Comparison of ENCODE assay signal across 1 cellular context in genomic region chr15:99113547-99114271, GRCh38.
TF ChIP-seq lines count a peak whose summit lies in the region.

No MANE protein-coding gene starts in this region.

TF ChIP-seq in H1, 55 proteins besides CTCF, POLR2A, EP300 and RAD21:
- no peak for TF ChIP-seq JUND (IDR thresholded peaks at IDR 0.05; ENCODE audit: low read length)
- TF ChIP-seq SIRT6 (IDR thresholded peaks at IDR 0.05; ENCODE audit: low read length), result no peak
- no peak for TF ChIP-seq NRF1 (IDR thresholded peaks at IDR 0.05; ENCODE audit: low read depth, low read length)
- no peak for TF ChIP-seq USF2 (IDR thresholded peaks at IDR 0.05; ENCODE audit: low read length)
- TF ChIP-seq PHF8 (conservative IDR thresholded peaks at IDR 0.05; ENCODE audit: low read depth, low read length), result no peak
- TF ChIP-seq TEAD4 (IDR thresholded peaks at IDR 0.05; ENCODE audit: low read depth, low read length), result no peak
- no peak for TF ChIP-seq ASH2L (IDR thresholded peaks at IDR 0.05; ENCODE audit: low read length)
- TF ChIP-seq POLR2AphosphoS5 (IDR thresholded peaks at IDR 0.05; ENCODE audit: low read depth, low read length), result no peak
- no peak for TF ChIP-seq BRCA1 (IDR thresholded peaks at IDR 0.05; ENCODE audit: low read depth, low read length)
- no peak for TF ChIP-seq RBBP5 (IDR thresholded peaks at IDR 0.05; ENCODE audit: borderline replicate concordance, low read depth, low read length)
- no peak for TF ChIP-seq ZNF274 (IDR thresholded peaks at IDR 0.05; ENCODE audit: borderline replicate concordance, extremely low read depth, low read length)
- no peak for TF ChIP-seq MAFK (IDR thresholded peaks at IDR 0.05; ENCODE audit: low read depth, low read length)
- no peak for TF ChIP-seq NANOG (IDR thresholded peaks at IDR 0.05; ENCODE audit: insufficient read depth, low read depth, low read length, poor library complexity, severe bottlenecking)
- no peak for TF ChIP-seq BCL11A (IDR thresholded peaks at IDR 0.05; ENCODE audit: low read depth in 2 of 2, low read length in 2 of 2)
- no peak for TF ChIP-seq SRF (IDR thresholded peaks at IDR 0.05; ENCODE audit: low read depth, low read length)
- TF ChIP-seq, protein P1, sequence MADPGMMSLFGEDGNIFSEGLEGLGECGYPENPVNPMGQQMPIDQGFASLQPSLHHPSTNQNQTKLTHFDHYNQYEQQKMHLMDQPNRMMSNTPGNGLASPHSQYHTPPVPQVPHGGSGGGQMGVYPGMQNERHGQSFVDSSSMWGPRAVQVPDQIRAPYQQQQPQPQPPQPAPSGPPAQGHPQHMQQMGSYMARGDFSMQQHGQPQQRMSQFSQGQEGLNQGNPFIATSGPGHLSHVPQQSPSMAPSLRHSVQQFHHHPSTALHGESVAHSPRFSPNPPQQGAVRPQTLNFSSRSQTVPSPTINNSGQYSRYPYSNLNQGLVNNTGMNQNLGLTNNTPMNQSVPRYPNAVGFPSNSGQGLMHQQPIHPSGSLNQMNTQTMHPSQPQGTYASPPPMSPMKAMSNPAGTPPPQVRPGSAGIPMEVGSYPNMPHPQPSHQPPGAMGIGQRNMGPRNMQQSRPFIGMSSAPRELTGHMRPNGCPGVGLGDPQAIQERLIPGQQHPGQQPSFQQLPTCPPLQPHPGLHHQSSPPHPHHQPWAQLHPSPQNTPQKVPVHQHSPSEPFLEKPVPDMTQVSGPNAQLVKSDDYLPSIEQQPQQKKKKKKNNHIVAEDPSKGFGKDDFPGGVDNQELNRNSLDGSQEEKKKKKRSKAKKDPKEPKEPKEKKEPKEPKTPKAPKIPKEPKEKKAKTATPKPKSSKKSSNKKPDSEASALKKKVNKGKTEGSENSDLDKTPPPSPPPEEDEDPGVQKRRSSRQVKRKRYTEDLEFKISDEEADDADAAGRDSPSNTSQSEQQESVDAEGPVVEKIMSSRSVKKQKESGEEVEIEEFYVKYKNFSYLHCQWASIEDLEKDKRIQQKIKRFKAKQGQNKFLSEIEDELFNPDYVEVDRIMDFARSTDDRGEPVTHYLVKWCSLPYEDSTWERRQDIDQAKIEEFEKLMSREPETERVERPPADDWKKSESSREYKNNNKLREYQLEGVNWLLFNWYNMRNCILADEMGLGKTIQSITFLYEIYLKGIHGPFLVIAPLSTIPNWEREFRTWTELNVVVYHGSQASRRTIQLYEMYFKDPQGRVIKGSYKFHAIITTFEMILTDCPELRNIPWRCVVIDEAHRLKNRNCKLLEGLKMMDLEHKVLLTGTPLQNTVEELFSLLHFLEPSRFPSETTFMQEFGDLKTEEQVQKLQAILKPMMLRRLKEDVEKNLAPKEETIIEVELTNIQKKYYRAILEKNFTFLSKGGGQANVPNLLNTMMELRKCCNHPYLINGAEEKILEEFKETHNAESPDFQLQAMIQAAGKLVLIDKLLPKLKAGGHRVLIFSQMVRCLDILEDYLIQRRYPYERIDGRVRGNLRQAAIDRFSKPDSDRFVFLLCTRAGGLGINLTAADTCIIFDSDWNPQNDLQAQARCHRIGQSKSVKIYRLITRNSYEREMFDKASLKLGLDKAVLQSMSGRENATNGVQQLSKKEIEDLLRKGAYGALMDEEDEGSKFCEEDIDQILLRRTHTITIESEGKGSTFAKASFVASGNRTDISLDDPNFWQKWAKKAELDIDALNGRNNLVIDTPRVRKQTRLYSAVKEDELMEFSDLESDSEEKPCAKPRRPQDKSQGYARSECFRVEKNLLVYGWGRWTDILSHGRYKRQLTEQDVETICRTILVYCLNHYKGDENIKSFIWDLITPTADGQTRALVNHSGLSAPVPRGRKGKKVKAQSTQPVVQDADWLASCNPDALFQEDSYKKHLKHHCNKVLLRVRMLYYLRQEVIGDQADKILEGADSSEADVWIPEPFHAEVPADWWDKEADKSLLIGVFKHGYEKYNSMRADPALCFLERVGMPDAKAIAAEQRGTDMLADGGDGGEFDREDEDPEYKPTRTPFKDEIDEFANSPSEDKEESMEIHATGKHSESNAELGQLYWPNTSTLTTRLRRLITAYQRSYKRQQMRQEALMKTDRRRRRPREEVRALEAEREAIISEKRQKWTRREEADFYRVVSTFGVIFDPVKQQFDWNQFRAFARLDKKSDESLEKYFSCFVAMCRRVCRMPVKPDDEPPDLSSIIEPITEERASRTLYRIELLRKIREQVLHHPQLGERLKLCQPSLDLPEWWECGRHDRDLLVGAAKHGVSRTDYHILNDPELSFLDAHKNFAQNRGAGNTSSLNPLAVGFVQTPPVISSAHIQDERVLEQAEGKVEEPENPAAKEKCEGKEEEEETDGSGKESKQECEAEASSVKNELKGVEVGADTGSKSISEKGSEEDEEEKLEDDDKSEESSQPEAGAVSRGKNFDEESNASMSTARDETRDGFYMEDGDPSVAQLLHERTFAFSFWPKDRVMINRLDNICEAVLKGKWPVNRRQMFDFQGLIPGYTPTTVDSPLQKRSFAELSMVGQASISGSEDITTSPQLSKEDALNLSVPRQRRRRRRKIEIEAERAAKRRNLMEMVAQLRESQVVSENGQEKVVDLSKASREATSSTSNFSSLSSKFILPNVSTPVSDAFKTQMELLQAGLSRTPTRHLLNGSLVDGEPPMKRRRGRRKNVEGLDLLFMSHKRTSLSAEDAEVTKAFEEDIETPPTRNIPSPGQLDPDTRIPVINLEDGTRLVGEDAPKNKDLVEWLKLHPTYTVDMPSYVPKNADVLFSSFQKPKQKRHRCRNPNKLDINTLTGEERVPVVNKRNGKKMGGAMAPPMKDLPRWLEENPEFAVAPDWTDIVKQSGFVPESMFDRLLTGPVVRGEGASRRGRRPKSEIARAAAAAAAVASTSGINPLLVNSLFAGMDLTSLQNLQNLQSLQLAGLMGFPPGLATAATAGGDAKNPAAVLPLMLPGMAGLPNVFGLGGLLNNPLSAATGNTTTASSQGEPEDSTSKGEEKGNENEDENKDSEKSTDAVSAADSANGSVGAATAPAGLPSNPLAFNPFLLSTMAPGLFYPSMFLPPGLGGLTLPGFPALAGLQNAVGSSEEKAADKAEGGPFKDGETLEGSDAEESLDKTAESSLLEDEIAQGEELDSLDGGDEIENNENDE (IDR thresholded peaks at IDR 0.05; ENCODE audit: insufficient replicate concordance, low read length), result no peak
- TF ChIP-seq KDM4A (IDR thresholded peaks at IDR 0.05; ENCODE audit: low read depth, low read length, severe bottlenecking), result no peak
- no peak for TF ChIP-seq RNF2 (IDR thresholded peaks at IDR 0.05; ENCODE audit: borderline replicate concordance, low read depth, low read length, missing control alignments, poor library complexity, severe bottlenecking)
